1 cellular context compared by ENCODE assay signal in genomic region chr17:31048780-31049179, GRCh38.
A peak's percentile ranks its signal among the peaks of the same experiment; 100 is the strongest.
TF ChIP-seq lines count a peak whose summit lies in the region.

No MANE protein-coding gene starts in this region.

TF ChIP-seq in IMR-90, 13 proteins besides CTCF, POLR2A, EP300 and RAD21:
- no peak for TF ChIP-seq MAFK (IDR thresholded peaks at IDR 0.05; ENCODE audit: low read depth, low read length)
- no peak for TF ChIP-seq FOS (IDR thresholded peaks at IDR 0.05; ENCODE audit: low read depth, low read length)
- no peak for TF ChIP-seq CHD1 (IDR thresholded peaks at IDR 0.05; ENCODE audit: low read depth, low read length)
- no peak for TF ChIP-seq BHLHE40 (IDR thresholded peaks at IDR 0.05; ENCODE audit: low read depth, low read length)
- no peak for TF ChIP-seq RFX5 (IDR thresholded peaks at IDR 0.05; ENCODE audit: low read depth, low read length)
- TF ChIP-seq NFE2L2 (IDR thresholded peaks at IDR 0.05; ENCODE audit: low read depth, low read length) = no peak
- peak; percentile 78 for TF ChIP-seq CEBPB (IDR thresholded peaks at IDR 0.05; ENCODE audit: low read depth, low read length)
